Comparison of ENCODE assay signal across 17 cellular contexts in genomic region chr12:52055781-52056711, GRCh38. TPM values are rescaled to one million over a fixed set of nuclear protein-coding genes. Genes with fewer than 3 reads are reported as not detected.
DNase-seq lines count a peak whose midpoint lies in the region; ATAC-seq and TF ChIP-seq lines count a peak whose summit lies in the region.
"Had no signal": no experiment of that assay in that cellular context is flagged by ENCODE, and none has a peak within 500 bp of the region (broad histone marks: within the 10 kb centered on the region; RNA-seq: fewer than 3 reads in every experiment).

No MANE protein-coding gene starts in this region.

- H2AFZ ChIP-seq in IMR-90 (replicated peaks; ENCODE audit: low read length, poor library complexity): no peak overlapping the region

- no peak overlapping the region for H2AK5ac ChIP-seq in IMR-90 (ENCODE audit: low read depth, low read length)

- no peak overlapping the region for H2BK120ac ChIP-seq in IMR-90 (ENCODE audit: low read depth, low read length)

- no peak for DNase-seq in CD4-positive, alpha-beta T cell
- DNase-seq in IMR-90 (peak; percentile 56), hippocampal formation (lab: John Stamatoyannopoulos, UW) (peak; percentile 60 to 68), gastrocnemius medialis (peak in 1 of 2 donors; percentile 29), mucosa of gallbladder (ENCODE audit: low spot score) (no peak)
- DNase-seq: CD4-positive, alpha-beta memory T cell; NCI-H1694; NCI-H524; PC-3; trophoblast cell had no signal

- no peak overlapping the region for H2BK5ac ChIP-seq in IMR-90 (ENCODE audit: low read depth, low read length, poor library complexity, severe bottlenecking)

- no peak overlapping the region for H3K27ac ChIP-seq in CD4-positive, alpha-beta T cell (ENCODE audit: low read depth, low read length)
- H3K27ac ChIP-seq in IMR-90 (ENCODE audit: insufficient read depth, low read length) (no peak overlapping the region), gastrocnemius medialis (peak overlapping the region; percentile 90 to 98 (median 94))

- H4K20me1 ChIP-seq in IMR-90 (ENCODE audit: insufficient read depth, low read length): peaks cover 46% of the 10 kb centered on the region

- no peak for TF ChIP-seq RAD21 in IMR-90 (IDR thresholded peaks at IDR 0.05; ENCODE audit: low read length)

- no peak overlapping the region for H4K91ac ChIP-seq in IMR-90 (ENCODE audit: insufficient read depth, low read depth, low read length)

- peaks cover 46% of the 10 kb centered on the region for H3K36me3 ChIP-seq in IMR-90 (ENCODE audit: control insufficient read depth, insufficient read depth, low read length)
- H3K36me3 ChIP-seq in gastrocnemius medialis: peaks cover 0 to 56% of the 10 kb centered on the region in 2 donors

- dilution Hi-C loops in IMR-90 (cut with HindIII; ENCODE audit: low sequenced_read_pairs, unreplicated experiment): no loop called here

- H4K5ac ChIP-seq in IMR-90 (ENCODE audit: low read depth, low read length): no peak overlapping the region

- no peak for TF ChIP-seq CTCF in CD4-positive, alpha-beta T cell (IDR thresholded peaks at IDR 0.05)
- TF ChIP-seq CTCF in IMR-90 (conservative IDR thresholded peaks at IDR 0.05; ENCODE audit: low read depth, low read length) (no peak), gastrocnemius medialis (IDR thresholded peaks at IDR 0.05 in 4 of 5, conservative IDR thresholded peaks at IDR 0.05 in 1 of 5) (no peak)

- peaks cover 6% of the 10 kb centered on the region; the same call in 1 of the 2 replicates for H3K9me1 ChIP-seq in IMR-90 (ENCODE audit: insufficient read depth, low read length)

- peak overlapping the region; percentile 24 for H3K27ac Mint-ChIP-seq in CD4-positive, alpha-beta T cell

- H3K4me2 ChIP-seq in IMR-90 (ENCODE audit: low read depth, low read length): no peak overlapping the region

- ATAC-seq in CD4-positive, alpha-beta T cell (ENCODE audit: poor library complexity): no peak
- ATAC-seq in IMR-90 (ENCODE audit: low read depth): no peak
- no peak for ATAC-seq in gastrocnemius medialis
- no peak for ATAC-seq in HG03521 (IDR thresholded peaks at IDR 0.05; ENCODE audit: unreplicated experiment)
- ATAC-seq in GM18498 (IDR thresholded peaks at IDR 0.05; ENCODE audit: unreplicated experiment): no peak
- ATAC-seq: HCT116, PC-3 had no signal

- CTCF ChIA-PET in CD4-positive, alpha-beta T cell (lab: Charles Lee): no interaction called here
- CTCF ChIA-PET in IMR-90 (lab: Yijun Ruan, JAX): no interaction called here

- no peak overlapping the region for H2AK9ac ChIP-seq in IMR-90 (replicated peaks; ENCODE audit: low read depth, low read length, poor library complexity)

- no peak overlapping the region for H2BK20ac ChIP-seq in IMR-90 (ENCODE audit: low read depth, low read length)

- H3K56ac ChIP-seq in IMR-90 (ENCODE audit: extremely low read depth, insufficient read depth, low read length): no peak overlapping the region

- in situ Hi-C loops in IMR-90 (cut with MboI; ENCODE audit: low sequenced_read_pairs): no loop called here
- in situ Hi-C loops in gastrocnemius medialis (cut with MboI; ENCODE audit: low sequenced_read_pairs in 4 of 4): no loop called here

- H3K4me1 ChIP-seq in IMR-90 (ENCODE audit: control insufficient read depth, insufficient read depth, low read length) (peaks cover 11% of the 10 kb centered on the region), gastrocnemius medialis (peaks cover 4 to 14% of the 10 kb centered on the region in 2 donors)

- no peak overlapping the region for H3K14ac ChIP-seq in IMR-90 (replicated peaks; ENCODE audit: low read depth, low read length)

- no peak overlapping the region for H3K23ac ChIP-seq in IMR-90 (ENCODE audit: low read depth, low read length)

- no peak overlapping the region for H3K4ac ChIP-seq in IMR-90 (ENCODE audit: low read depth, low read length)

- H3K27me3 Mint-ChIP-seq in CD4-positive, alpha-beta T cell: no peaks in the 10 kb centered on the region
- H3K27me3 Mint-ChIP-seq: CD4-positive, alpha-beta memory T cell had no signal

- H3K36me3 Mint-ChIP-seq in CD4-positive, alpha-beta T cell (ENCODE audit: low read depth): peaks cover 10% of the 10 kb centered on the region

- no TSS peak for BruUV-seq in IMR-90 (replicated peaks; lab: Mats Ljungman, UMichigan)

- POLR2A ChIA-PET in CD4-positive, alpha-beta T cell (lab: Charles Lee): no interaction called here
- POLR2A ChIA-PET in IMR-90 (lab: Charles Lee; ENCODE audit: unreplicated experiment): no interaction called here

- H3K79me1 ChIP-seq in IMR-90 (ENCODE audit: low read depth in 1 of 2, low read length in 2 of 2): peaks cover 0 to 43% of the 10 kb centered on the region in 2 experiments; a peak in 2 of 4 replicates

- no peaks in the 10 kb centered on the region for H3K27me3 ChIP-seq in CD4-positive, alpha-beta T cell (ENCODE audit: control insufficient read depth, insufficient read depth, low read length)
- H3K27me3 ChIP-seq in IMR-90 (ENCODE audit: control insufficient read depth, insufficient read depth, low read length): no peaks in the 10 kb centered on the region
- no peaks in the 10 kb centered on the region for H3K27me3 ChIP-seq in gastrocnemius medialis

- no peaks in the 10 kb centered on the region for H3K9me3 Mint-ChIP-seq in CD4-positive, alpha-beta T cell

- H3K18ac ChIP-seq in IMR-90 (ENCODE audit: low read depth, low read length): no peak overlapping the region

- TF ChIP-seq POLR2A in IMR-90 (IDR thresholded peaks at IDR 0.05; ENCODE audit: low read depth, low read length): peak; percentile 65
- peak in 1 of 2 donors; percentile 15 for TF ChIP-seq POLR2A in gastrocnemius medialis (IDR thresholded peaks at IDR 0.05)

- H3K4me3 ChIP-seq in IMR-90 (ENCODE audit: insufficient read depth, low read depth, low read length) (no peak overlapping the region), gastrocnemius medialis (no peak overlapping the region)

- peaks cover 25% of the 10 kb centered on the region for H3K4me1 Mint-ChIP-seq in CD4-positive, alpha-beta T cell (ENCODE audit: low read depth)

- H2BK15ac ChIP-seq in IMR-90 (ENCODE audit: low read depth, low read length): no peak overlapping the region

- no peak overlapping the region for H4K8ac ChIP-seq in IMR-90 (ENCODE audit: low read depth in 2 of 2, low read length in 2 of 2)

- no peaks in the 10 kb centered on the region for H3K9me3 ChIP-seq in CD4-positive, alpha-beta T cell (ENCODE audit: control insufficient read depth, low read length)
- H3K9me3 ChIP-seq in IMR-90 (ENCODE audit: control insufficient read depth, insufficient read depth, low read length) (no peaks in the 10 kb centered on the region), gastrocnemius medialis (no peaks in the 10 kb centered on the region)

- no peak overlapping the region for H3K9ac ChIP-seq in IMR-90 (ENCODE audit: low read depth, low read length)

- 94% methylated on average over 7 of the region's 27 CpGs; no CpG with 5 or more reads in 1 of the 2 experiments for WGBS in IMR-90 (ENCODE audit: extremely low coverage in 2 of 2, insufficient read length in 1 of 2), 2 experiments

- H3K4me3 Mint-ChIP-seq in CD4-positive, alpha-beta T cell: no peak overlapping the region
- H3K4me3 Mint-ChIP-seq: CD4-positive, alpha-beta memory T cell had no signal

- intact Hi-C loops in CD4-positive, alpha-beta T cell (cut with DNase I, micrococcal nuclease): no loop called here
- intact Hi-C loops in IMR-90 (cut with micrococcal nuclease) (no loop called here), gastrocnemius medialis (cut with DNase I; ENCODE audit: low total_unique reads) (no loop called here)

TF ChIP-seq in IMR-90, 13 proteins besides CTCF, POLR2A, EP300 and RAD21 (continues in another document):
- TF ChIP-seq RFX5 (IDR thresholded peaks at IDR 0.05; ENCODE audit: low read depth, low read length): no peak
- no peak for TF ChIP-seq RCOR1 (IDR thresholded peaks at IDR 0.05; ENCODE audit: insufficient replicate concordance, low read length)
- TF ChIP-seq ELK1 (IDR thresholded peaks at IDR 0.05; ENCODE audit: borderline replicate concordance, low read depth, low read length): no peak
- TF ChIP-seq CHD1 (IDR thresholded peaks at IDR 0.05; ENCODE audit: low read depth, low read length): peak; percentile 44; the same call in 1 of the 2 replicates

RNA-seq across cellular contexts. Expression of gene NR4A1, which starts 4.8 kb away (rescaled TPM):
- total RNA-seq in CD4-positive, alpha-beta T cell: 10 to 100 TPM; 67.0 to 79.2 TPM
- total RNA-seq in IMR-90 (2012; rRNA removed) (6.6 and 23.1 TPM in 2 replicates), gastrocnemius medialis (100 to 1,000 TPM in 2 of 4 donors, 10 to 100 TPM in 2; 36.3 to 248 (median 90.1) TPM), mucosa of gallbladder (131 TPM)
- 34.1 and 120 TPM in 2 replicates for polyA plus RNA-seq in IMR-90 (2012; rRNA removed)
- polyA plus RNA-seq in IMR-90 (2012; cell fraction: cytosol; rRNA removed): 127 and 458 TPM in 2 replicates
- polyA plus RNA-seq in IMR-90 (2012; cell fraction: nucleus; rRNA removed; ENCODE audit: low replicate concordance): 1,801 and 2,637 TPM in 2 replicates

RNA-seq across cellular contexts. Expression of gene ATG101, which starts 13.7 kb away (rescaled TPM):
- total RNA-seq in CD4-positive, alpha-beta T cell: 10 to 100 TPM; 20.6 to 20.9 TPM
- total RNA-seq in IMR-90 (2012; rRNA removed) (158 and 167 TPM in 2 replicates), gastrocnemius medialis (10 to 100 TPM; 23.3 to 49.4 (median 37.3) TPM), mucosa of gallbladder (38.6 TPM)
- polyA plus RNA-seq in IMR-90 (2012; rRNA removed): 93.9 and 113 TPM in 2 replicates
- polyA plus RNA-seq in IMR-90 (2012; cell fraction: cytosol; rRNA removed): 181 and 193 TPM in 2 replicates
- 267 and 321 TPM in 2 replicates for polyA plus RNA-seq in IMR-90 (2012; cell fraction: nucleus; rRNA removed; ENCODE audit: low replicate concordance)

RNA-seq across cellular contexts. Expression of gene SMIM41, which starts 23.5 kb away (rescaled TPM):
- not detected for total RNA-seq in CD4-positive, alpha-beta T cell
- not detected in 2 replicates for total RNA-seq in IMR-90 (2012; rRNA removed)
- polyA plus RNA-seq in IMR-90 (2012; rRNA removed): not detected in 2 replicates
- 0.04 and 0.17 TPM in 2 replicates for polyA plus RNA-seq in IMR-90 (2012; cell fraction: cytosol; rRNA removed)
- polyA plus RNA-seq in IMR-90 (2012; cell fraction: nucleus; rRNA removed; ENCODE audit: low replicate concordance): 0.14 and 0.45 TPM in 2 replicates
- not detected for total RNA-seq in gastrocnemius medialis
- 0.46 TPM for total RNA-seq in mucosa of gallbladder
- total RNA-seq: CD4-positive, alpha-beta memory T cell; chondrocyte; Daoy; epithelial cell of proximal tubule; PC-3 had no signal
- polyA plus RNA-seq: CD4-positive, alpha-beta memory T cell; neural cell had no signal

RNA-seq across cellular contexts. Expression of gene TAMALIN, which starts 49.3 kb away (rescaled TPM):
- 100 to 1,000 TPM; 495 to 525 TPM for total RNA-seq in CD4-positive, alpha-beta T cell
- total RNA-seq in IMR-90 (2012; rRNA removed) (2.5 and 2.7 TPM in 2 replicates), gastrocnemius medialis (10 to 100 TPM in 2 of 4 donors, 1 to 10 TPM in 2; 9.3 to 14.9 (median 11.8) TPM), mucosa of gallbladder (23.9 TPM)
- polyA plus RNA-seq in IMR-90 (2012; rRNA removed): 5.3 and 5.9 TPM in 2 replicates
- polyA plus RNA-seq in IMR-90 (2012; cell fraction: cytosol; rRNA removed): 6.4 and 9.7 TPM in 2 replicates
- 20.2 and 22.8 TPM in 2 replicates for polyA plus RNA-seq in IMR-90 (2012; cell fraction: nucleus; rRNA removed; ENCODE audit: low replicate concordance)

Comparison
In these comparisons a context has a peak if more than half of its experiments do, and no peak if none do; other contexts are left out.
1. DNase-seq: peak in IMR-90 (single experiment) and hippocampal formation (2 of 2); none in CD4-positive, alpha-beta T cell (0 of 10) and mucosa of gallbladder (single experiment).
2. H3K27ac ChIP-seq: peak in gastrocnemius medialis (4 of 4); none in CD4-positive, alpha-beta T cell (single experiment) and IMR-90 (single experiment).